In the genomic region with DNA sequence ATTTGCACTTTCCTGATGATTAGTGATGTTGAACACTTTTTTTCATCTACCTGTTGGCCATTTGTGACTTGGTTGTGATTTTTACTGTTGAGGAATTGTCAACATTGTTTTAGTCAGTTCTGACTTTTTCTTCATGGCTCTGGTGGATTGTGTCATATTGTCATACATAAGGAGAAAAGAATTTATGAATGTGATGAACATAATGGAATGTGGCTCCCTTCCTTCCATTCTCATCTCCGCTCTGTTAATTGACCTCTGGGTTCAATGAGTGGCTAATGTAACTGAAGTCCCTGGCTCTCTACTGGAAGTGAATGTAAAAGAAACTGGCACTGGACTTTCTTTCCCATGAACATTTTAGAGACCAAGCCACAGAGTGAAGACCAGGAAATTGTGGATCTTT, we compare ENCODE assay signal across 19 cellular contexts. TPM values are rescaled to one million over a fixed set of nuclear protein-coding genes. Genes with fewer than 3 reads are reported as not detected.
A peak's percentile ranks its signal among the peaks of the same experiment; 100 is the strongest.
DNase-seq lines count a peak whose midpoint lies in the region; ATAC-seq and TF ChIP-seq lines count a peak whose summit lies in the region.
"Had no signal": no experiment of that assay in that cellular context is flagged by ENCODE, and none has a peak within 500 bp of the region (broad histone marks: within the 10 kb centered on the region; RNA-seq: fewer than 3 reads in every experiment).

No MANE protein-coding gene starts in this region.

- ATAC-seq in HG02981 (IDR thresholded peaks at IDR 0.05; ENCODE audit: unreplicated experiment): no peak
- ATAC-seq: CD8-positive, alpha-beta T cell; Panc1; right lobe of liver; stimulated activated naive CD8-positive, alpha-beta T cell treated with anti-CD3 and anti-CD28 coated beads, Interleukin-15, Interleukin-2, amounts not matched to agents 100 U/mL and 50 U/mL, for 24 hours had no signal

- TF ChIP-seq CTCF in tibial artery (IDR thresholded peaks at IDR 0.05): no peak

- intact Hi-C loops in tibial artery (cut with DNase I; ENCODE audit: low total_unique reads): no loop called here

- no peak overlapping the region for H3K4me3 ChIP-seq in tibial artery
- H3K4me3 ChIP-seq: right lobe of liver had no signal

- no peaks in the 10 kb centered on the region for H3K27me3 ChIP-seq in tibial artery
- H3K27me3 ChIP-seq: right lobe of liver had no signal

- H3K27ac ChIP-seq in tibial artery: no peak overlapping the region
- H3K27ac ChIP-seq: right lobe of liver had no signal

- peaks cover 0 to 21% (median 4%) of the 10 kb centered on the region in 4 donors for H3K4me1 ChIP-seq in tibial artery

- H3K36me3 ChIP-seq in tibial artery: no peaks in the 10 kb centered on the region
- H3K36me3 ChIP-seq: right lobe of liver had no signal

- DNase-seq in EH (ENCODE audit: low read depth): peak; percentile 92
- peak; percentile 25 for DNase-seq in LHCN-M2 (ENCODE audit: low read depth)
- DNase-seq in dermis blood vessel endothelial cell: peak; percentile 81
- peak; percentile 57 to 72 for DNase-seq in lung microvascular endothelial cell (ENCODE audit: low read depth in 2 of 2)
- DNase-seq in NK-92 (lab: John Stamatoyannopoulos, UW; ENCODE audit: unreplicated experiment): no peak
- no peak for DNase-seq in NCI-H510A treated with DMSO at 0.1 percent for 48 hours (lab: John Stamatoyannopoulos, UW)
- DNase-seq in tibial artery: no peak
- DNase-seq: activated CD4-positive, alpha-beta T cell treated with anti-CD3 and anti-CD28 coated beads, Interleukin-2, amount 10 ng/mL, durations not matched to agents 7 days and 5 days; activated naive CD4-positive, alpha-beta T cell treated with anti-CD3 and anti-CD28 coated beads for 36 hours; CD8-positive, alpha-beta T cell; cortex of kidney; NCI-H1417 treated with DMSO at 0.1 percent for 48 hours; NCI-H2171 treated with DMSO at 0.1 percent for 48 hours; NCI-H774; occipital lobe; right lobe of liver; stimulated activated naive CD8-positive, alpha-beta T cell treated with anti-CD3 and anti-CD28 coated beads, Interleukin-15, Interleukin-2, amounts not matched to agents 100 U/mL and 50 U/mL, for 24 hours had no signal

- H3K9me3 ChIP-seq in tibial artery: no peaks in the 10 kb centered on the region
- H3K9me3 ChIP-seq: right lobe of liver had no signal

RNA-seq across cellular contexts. Expression of gene KIAA1958, which starts 49.2 kb away (rescaled TPM):
- 0.71 and 1.4 TPM in 2 replicates for total RNA-seq in LHCN-M2 (2014; rRNA removed)
- 0.56 TPM for polyA plus RNA-seq in LHCN-M2 (2012)
- total RNA-seq in dermis blood vessel endothelial cell: 2.0 and 3.6 TPM in 2 replicates
- total RNA-seq in lung microvascular endothelial cell: 0.65 and 1.6 TPM in 2 replicates

Comparison
In these comparisons a context has a peak if more than half of its experiments do, and no peak if none do; other contexts are left out.
1. DNase-seq: peak in EH (single experiment), LHCN-M2 (single experiment), dermis blood vessel endothelial cell (single experiment) and lung microvascular endothelial cell (2 of 2); none in NK-92 (single experiment), NCI-H510A treated with DMSO at 0.1 percent for 48 hours (single experiment) and tibial artery (0 of 2).